1 cellular context compared by ENCODE assay signal in genomic region chr7:37071124-37071523, GRCh38.
TF ChIP-seq lines count a peak whose summit lies in the region.

No MANE protein-coding gene starts in this region.

TF ChIP-seq in SK-N-SH, 30 proteins besides CTCF, POLR2A, EP300 and RAD21 (continued from another document):
- TF ChIP-seq SIN3A (IDR thresholded peaks at IDR 0.05; ENCODE audit: borderline replicate concordance, low read depth, low read length): no peak
